ENCODE assay signal across 20 cellular contexts in the genomic region with DNA sequence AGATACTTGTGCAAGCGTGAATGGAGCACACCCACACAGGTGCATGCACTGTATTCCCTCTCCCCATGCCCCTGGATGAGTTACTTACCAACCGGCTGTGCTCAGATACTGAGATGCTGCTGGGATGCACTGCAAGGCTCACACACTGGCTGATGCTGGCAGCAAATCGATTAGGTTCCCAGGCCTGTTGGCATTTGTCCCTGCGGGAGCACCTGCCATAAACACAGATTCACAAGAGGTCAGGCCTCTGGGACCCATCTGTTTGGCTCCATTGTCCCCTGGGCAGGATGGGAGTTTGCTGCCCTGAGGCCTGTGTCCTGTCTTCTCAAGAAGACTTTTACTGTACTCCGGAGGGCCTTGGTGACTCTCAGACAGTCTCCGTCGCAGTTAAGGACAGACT.
"Had no signal": no experiment of that assay in that cellular context is flagged by ENCODE, and none has a peak within 500 bp of the region (broad histone marks: within the 10 kb centered on the region; RNA-seq: fewer than 3 reads in every experiment).

No MANE protein-coding gene starts in this region.

- H3K27ac ChIP-seq: cardiac muscle cell, lower lobe of right lung, right atrium auricular region, skin epidermis, suprapubic skin had no signal

- H3K9me3 ChIP-seq: lower lobe of right lung, right atrium auricular region, suprapubic skin had no signal

- H3K4me1 Mint-ChIP-seq: activated CD4-positive, alpha-beta memory T cell treated with anti-CD3 and anti-CD28 coated beads, Interleukin-2, amount 10 ng/mL, durations not matched to agents 7 days and 5 days; activated CD4-positive, alpha-beta T cell treated with anti-CD3 and anti-CD28 coated beads for 36 hours had no signal

- H3K4me3 Mint-ChIP-seq: activated CD4-positive, alpha-beta memory T cell treated with anti-CD3 and anti-CD28 coated beads, Interleukin-2, amount 10 ng/mL, durations not matched to agents 7 days and 5 days; activated CD4-positive, alpha-beta T cell treated with anti-CD3 and anti-CD28 coated beads for 36 hours; activated T-cell treated with anti-CD3 and anti-CD28 coated beads, Interleukin-2, amount 50 U/mL, for 4 hours; endodermal cell; mesothelial cell of epicardium; stimulated activated naive CD8-positive, alpha-beta T cell treated with anti-CD3 and anti-CD28 coated beads, Interleukin-15, Interleukin-2, amounts not matched to agents 100 ng/mL and 50 ng/mL, for 24 hours had no signal

- H3K27me3 ChIP-seq: cardiac muscle cell, dorsolateral prefrontal cortex, right atrium auricular region, suprapubic skin had no signal

- H3K4me3 ChIP-seq: cardiac muscle cell, dorsolateral prefrontal cortex, lower lobe of right lung, right atrium auricular region, skin epidermis, suprapubic skin had no signal

- H3K36me3 Mint-ChIP-seq: mesothelial cell of epicardium had no signal

- H3K9me3 Mint-ChIP-seq: activated CD4-positive, alpha-beta memory T cell treated with anti-CD3 and anti-CD28 coated beads, Interleukin-2, amount 10 ng/mL, durations not matched to agents 7 days and 5 days; activated T-cell treated with anti-CD3 and anti-CD28 coated beads, Interleukin-2, amount 50 U/mL, for 4 hours; endodermal cell; mesothelial cell of epicardium; stimulated activated naive CD8-positive, alpha-beta T cell treated with anti-CD3 and anti-CD28 coated beads, Interleukin-15, Interleukin-2, amounts not matched to agents 100 ng/mL and 50 ng/mL, for 24 hours had no signal

- H3K27me3 Mint-ChIP-seq: activated CD4-positive, alpha-beta memory T cell treated with anti-CD3 and anti-CD28 coated beads, Interleukin-2, amount 10 ng/mL, durations not matched to agents 7 days and 5 days; stimulated activated naive CD8-positive, alpha-beta T cell treated with anti-CD3 and anti-CD28 coated beads, Interleukin-15, Interleukin-2, amounts not matched to agents 100 ng/mL and 50 ng/mL, for 24 hours had no signal

- H3K27ac Mint-ChIP-seq: activated CD4-positive, alpha-beta memory T cell treated with anti-CD3 and anti-CD28 coated beads, Interleukin-2, amount 10 ng/mL, durations not matched to agents 7 days and 5 days; activated CD4-positive, alpha-beta T cell treated with anti-CD3 and anti-CD28 coated beads for 36 hours; endodermal cell; mesothelial cell of epicardium; stimulated activated naive CD8-positive, alpha-beta T cell treated with anti-CD3 and anti-CD28 coated beads, Interleukin-15, Interleukin-2, amounts not matched to agents 100 ng/mL and 50 ng/mL, for 24 hours had no signal

- ATAC-seq: activated CD4-positive, alpha-beta T cell treated with anti-CD3 and anti-CD28 coated beads for 36 hours; activated T-cell treated with anti-CD3 and anti-CD28 coated beads, Interleukin-2, amount 50 U/mL, for 4 hours; lower lobe of right lung had no signal

- DNase-seq: activated CD4-positive, alpha-beta memory T cell treated with anti-CD3 and anti-CD28 coated beads, Interleukin-2, amount 10 ng/mL, durations not matched to agents 7 days and 5 days; activated CD4-positive, alpha-beta T cell treated with anti-CD3 and anti-CD28 coated beads for 36 hours; activated effector memory CD4-positive, alpha-beta T cell treated with Interleukin-2 at 50 U/mL for 16 hours; activated naive CD4-positive, alpha-beta T cell treated with anti-CD3 and anti-CD28 coated beads, Interleukin-2, amount 50 U/mL, for 16 hours; activated T-cell treated with anti-CD3 and anti-CD28 coated beads, Interleukin-2, amount 50 U/mL, for 4 hours; dorsolateral prefrontal cortex; endodermal cell; lower lobe of right lung; nucleus accumbens; posterior cingulate gyrus; stimulated activated CD4-positive, alpha-beta T cell treated with anti-CD3 and anti-CD28 coated beads, Interleukin-15, amount 100 ng/mL, for 24 hours; stimulated activated CD4-positive, alpha-beta T cell treated with anti-CD3 and anti-CD28 coated beads, Interleukin-4, amount 100 ng/mL, for 24 hours; stimulated activated CD8-positive, alpha-beta memory T cell treated with anti-CD3 and anti-CD28 coated beads, Interleukin-4, amount 100 ng/mL, for 48 hours; trophoblast cell had no signal

- H3K4me1 ChIP-seq: lower lobe of right lung, suprapubic skin had no signal
